8 cellular contexts compared by ENCODE assay signal in genomic region chr3:127791221-127791913, GRCh38. TPM values are rescaled to one million over a fixed set of nuclear protein-coding genes. Genes with fewer than 3 reads are reported as not detected.
DNase-seq lines count a peak whose midpoint lies in the region; ATAC-seq and TF ChIP-seq lines count a peak whose summit lies in the region.

No MANE protein-coding gene starts in this region.

- ATAC-seq in HG03442 (IDR thresholded peaks at IDR 0.05; ENCODE audit: unreplicated experiment) (peak; percentile 58), Panc1 (peak; percentile 83)

- H3K4me3 ChIP-seq in Panc1 (ENCODE audit: low read depth in 2 of 2, low read length in 2 of 2) (no peak overlapping the region), endodermal cell (ENCODE audit: low read length) (no peak overlapping the region), prostate gland (no peak overlapping the region)

- peaks cover 9% of the 10 kb centered on the region for H3K4me1 Mint-ChIP-seq in endodermal cell

- intact Hi-C loops in Panc1 (cut with micrococcal nuclease; ENCODE audit: unreplicated experiment): no loop called here
- intact Hi-C loops in prostate gland (cut with DNase I): loop anchor here (2.0 kb wide), 1 partner anchor 31 kb away; the partner anchor contains the start of gene MGLL

- no peaks in the 10 kb centered on the region for H3K4me1 ChIP-seq in Panc1 (ENCODE audit: control insufficient read depth, insufficient read depth, low read length)
- H3K4me1 ChIP-seq in endodermal cell (ENCODE audit: control insufficient read depth, insufficient read depth, low read length): no peaks in the 10 kb centered on the region
- peaks cover 4% of the 10 kb centered on the region for H3K4me1 ChIP-seq in prostate gland (replicated peaks)

- DNase-seq in DMS79 treated with DMSO at 0.1 percent for 48 hours (lab: John Stamatoyannopoulos, UW) (peak; percentile 92), GM19240 (ENCODE audit: insufficient read length, low spot score) (peak; percentile 75), Panc1 (ENCODE audit: low read depth, low spot score) (no peak), endodermal cell (peak; percentile 84), prostate gland (ENCODE audit: low spot score) (peak; percentile 28), middle frontal gyrus (ENCODE audit: extremely low spot score, low spot score) (no peak), dermis blood vessel endothelial cell (no peak)

- POLR2A ChIA-PET in Panc1 (lab: Charles Lee): no interaction called here

- H3K27me3 ChIP-seq in Panc1 (ENCODE audit: control insufficient read depth, insufficient read depth, low read length) (no peaks in the 10 kb centered on the region), endodermal cell (ENCODE audit: control insufficient read depth, insufficient read depth, low read length, poor library complexity, severe bottlenecking) (no peaks in the 10 kb centered on the region), prostate gland (replicated peaks; ENCODE audit: insufficient read depth) (no peaks in the 10 kb centered on the region)

- TF ChIP-seq CTCF in Panc1 (IDR thresholded peaks at IDR 0.05) (no peak), endodermal cell (conservative IDR thresholded peaks at IDR 0.05) (peak; percentile 71), prostate gland (IDR thresholded peaks at IDR 0.05) (peak in 2 of 4 experiments; percentile 24 to 38)

- H3K27me3 Mint-ChIP-seq in endodermal cell (ENCODE audit: insufficient read depth): peaks cover under 1% of the 10 kb centered on the region

- H3K36me3 ChIP-seq in Panc1 (ENCODE audit: control insufficient read depth, insufficient read depth, low read length): no peaks in the 10 kb centered on the region
- H3K36me3 ChIP-seq in endodermal cell (ENCODE audit: control insufficient read depth, insufficient read depth, low read length): no peaks in the 10 kb centered on the region
- no peaks in the 10 kb centered on the region for H3K36me3 ChIP-seq in prostate gland

- BruUV-seq in Panc1 (replicated peaks; lab: Mats Ljungman, UMichigan): no TSS peak

- no peak for TF ChIP-seq POLR2A in prostate gland (IDR thresholded peaks at IDR 0.05)

- H3K27ac Mint-ChIP-seq in endodermal cell: peak overlapping the region; percentile 52

- no peaks in the 10 kb centered on the region for H3K9me3 Mint-ChIP-seq in endodermal cell

- in situ Hi-C loops in Panc1 (cut with HindIII; ENCODE audit: low pct_unique_long_range_greater_than_20kb, low sequenced_read_pairs): no loop called here

- H3K4me3 Mint-ChIP-seq in endodermal cell: no peak overlapping the region

- no peak overlapping the region for H3K9ac ChIP-seq in endodermal cell (ENCODE audit: extremely low read depth, low read length, poor library complexity, severe bottlenecking)

- no peaks in the 10 kb centered on the region for H3K36me3 Mint-ChIP-seq in endodermal cell (ENCODE audit: low read depth)

- 66 to 70% methylated on average over 7 to 9 of the region's 9 CpGs for WGBS in endodermal cell (ENCODE audit: insufficient coverage in 1 of 2, insufficient read length in 1 of 2), 2 experiments
- 26% methylated on average over 9 of the region's 9 CpGs for WGBS in prostate gland

- CTCF ChIA-PET in Panc1 (lab: Charles Lee): interaction anchor here (0.6 to 1.3 kb wide), 3 partner anchors 9 to 343 kb away, joined by 4 read pairs; no protein-coding TSS in a partner anchor

- H3K27ac ChIP-seq in Panc1 (ENCODE audit: low read length) (no peak overlapping the region), endodermal cell (ENCODE audit: low read depth, low read length) (no peak overlapping the region), prostate gland (peak overlapping the region; percentile 55 to 73)

- H3K9me3 ChIP-seq in Panc1 (ENCODE audit: control insufficient read depth, insufficient read depth, low read depth, low read length) (0 out of 2 replicates have a peak, but pooled peaks cover 3% of the 10 kb centered on the region), endodermal cell (ENCODE audit: control insufficient read depth, low read length) (no peaks in the 10 kb centered on the region), prostate gland (no peaks in the 10 kb centered on the region)

RNA-seq across cellular contexts. Expression of gene MGLL, which starts 30.9 kb away (rescaled TPM):
- total RNA-seq in Panc1 (2021; ENCODE audit: unreplicated experiment) (2.1 TPM), endodermal cell (under 1 TPM in 1 of 2 donors, not detected in 1; 0.22 TPM), prostate gland (10 to 100 TPM; 20.0 to 31.8 TPM), dermis blood vessel endothelial cell (35.7 and 73.0 TPM in 2 replicates)
- polyA plus RNA-seq in Panc1 (2012; ENCODE audit: insufficient read length): 2.4 TPM
- polyA plus RNA-seq in endodermal cell (2013, experiment 1 of 2): 0.75 TPM
- polyA plus RNA-seq in endodermal cell (2013, experiment 2 of 2): 0.62 TPM

Comparison
In these comparisons a context has a peak if more than half of its experiments do, and no peak if none do; other contexts are left out.
1. DNase-seq: peak in DMS79 treated with DMSO at 0.1 percent for 48 hours (single experiment), GM19240 (single experiment), endodermal cell (single experiment) and prostate gland (single experiment); none in Panc1 (single experiment), middle frontal gyrus (single experiment) and dermis blood vessel endothelial cell (single experiment).
2. H3K27ac ChIP-seq: peak in prostate gland (2 of 2); none in Panc1 (single experiment) and endodermal cell (single experiment).